In the genomic region with DNA sequence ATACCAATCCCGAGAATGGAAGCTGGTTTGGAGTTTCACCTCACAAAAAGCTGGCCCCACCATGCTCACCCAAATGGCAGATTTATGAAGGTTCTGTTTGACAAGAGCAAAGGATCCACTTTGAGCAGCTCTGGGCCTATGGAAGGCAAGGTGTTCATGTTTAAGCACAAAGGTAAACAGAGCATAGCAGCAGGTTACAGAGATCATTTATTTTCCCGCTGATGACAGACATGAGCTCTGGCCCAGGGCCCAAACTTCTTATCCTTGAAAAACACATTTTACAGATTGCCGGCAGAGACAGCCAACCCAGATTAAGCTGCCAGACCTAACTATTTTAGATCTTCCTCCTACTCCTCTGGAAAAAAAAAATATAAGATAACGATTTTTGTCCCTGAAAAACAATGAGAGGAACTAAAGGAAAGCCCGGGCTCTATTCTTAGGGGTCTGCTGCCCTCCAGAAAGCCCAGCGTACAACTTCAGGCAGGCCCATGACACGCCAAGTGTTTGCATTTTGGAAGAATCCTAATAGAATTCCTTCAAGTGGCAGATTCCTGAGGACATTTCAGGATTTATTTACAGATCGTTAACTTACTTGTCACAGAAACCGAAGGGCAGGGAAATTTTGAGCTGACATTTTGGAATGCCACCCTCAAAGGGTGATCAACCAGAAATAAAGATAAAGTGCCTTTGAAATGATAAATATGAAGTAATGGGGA, we compare ENCODE assay signal across 8 cellular contexts. TPM values are rescaled to one million over a fixed set of nuclear protein-coding genes. Genes with fewer than 3 reads are reported as not detected.
DNase-seq lines count a peak whose midpoint lies in the region; ATAC-seq and TF ChIP-seq lines count a peak whose summit lies in the region.

No MANE protein-coding gene starts in this region.

- peak; percentile 84 for DNase-seq in DMS 273 (lab: John Stamatoyannopoulos, UW; ENCODE audit: unreplicated experiment)
- DNase-seq in Panc1 (ENCODE audit: low read depth, low spot score) = no peak
- no peak for DNase-seq in esophagus squamous epithelium (lab: John Stamatoyannopoulos, UW)
- DNase-seq in stomach = peak; percentile 83
- no peak for DNase-seq in GM10248 (ENCODE audit: extremely low spot score)
- DNase-seq in activated gamma-delta T cell (lab: John Stamatoyannopoulos, UW) = no peak
- no peak for DNase-seq in 8988T

- no peaks in the 10 kb centered on the region for H3K9me3 ChIP-seq in Panc1 (ENCODE audit: control insufficient read depth, insufficient read depth, low read depth, low read length)
- no peaks in the 10 kb centered on the region for H3K9me3 ChIP-seq in esophagus squamous epithelium
- no peaks in the 10 kb centered on the region for H3K9me3 ChIP-seq in stomach

- ATAC-seq in HG03354 (IDR thresholded peaks at IDR 0.05; ENCODE audit: poor library complexity, severe bottlenecking, unreplicated experiment) = peak; percentile 3
- no peak for ATAC-seq in Panc1

- H3K27ac ChIP-seq in Panc1 (ENCODE audit: low read length) = 0 out of 2 replicates have a peak overlapping the region, but pooled peaks have one; percentile 26
- peak overlapping the region; percentile 82 to 93 (median 90) for H3K27ac ChIP-seq in esophagus squamous epithelium
- peak overlapping the region; percentile 76 to 88 (median 84) for H3K27ac ChIP-seq in stomach

- no peaks in the 10 kb centered on the region for H3K27me3 ChIP-seq in Panc1 (ENCODE audit: control insufficient read depth, insufficient read depth, low read length)
- H3K27me3 ChIP-seq in esophagus squamous epithelium = no peaks in the 10 kb centered on the region
- no peaks in the 10 kb centered on the region for H3K27me3 ChIP-seq in stomach

- TF ChIP-seq EP300 in stomach (IDR thresholded peaks at IDR 0.05) = no peak

- in situ Hi-C loops in Panc1 (cut with HindIII; ENCODE audit: low pct_unique_long_range_greater_than_20kb, low sequenced_read_pairs) = loop anchor here (25.0 kb wide), 1 partner anchor 90 kb away; no protein-coding TSS in a partner anchor

- TF ChIP-seq POLR2A in esophagus squamous epithelium (IDR thresholded peaks at IDR 0.05) = no peak
- TF ChIP-seq POLR2A in stomach (IDR thresholded peaks at IDR 0.05) = no peak

- CTCF ChIA-PET in Panc1 (lab: Charles Lee) = no interaction called here
- CTCF ChIA-PET in GM10248 (lab: Yijun Ruan, JAX) = interaction anchor here (1.0 to 6.7 kb wide), 15 partner anchors 10 to 213 kb away, joined by 3 to 61 read pairs (median 5); partner anchors contain the start of gene SYPL1

- H3K4me3 ChIP-seq in Panc1 (ENCODE audit: low read depth in 2 of 2, low read length in 2 of 2) = no peak overlapping the region
- no peak overlapping the region for H3K4me3 ChIP-seq in esophagus squamous epithelium
- no peak overlapping the region for H3K4me3 ChIP-seq in stomach

- intact Hi-C loops in Panc1 (cut with micrococcal nuclease; ENCODE audit: unreplicated experiment) (no loop called here), esophagus squamous epithelium (cut with DNase I) (no loop called here), stomach (cut with DNase I; ENCODE audit: low total_unique reads) (no loop called here)

- TF ChIP-seq CTCF in Panc1 (IDR thresholded peaks at IDR 0.05) (no peak), esophagus squamous epithelium (IDR thresholded peaks at IDR 0.05) (no peak), stomach (IDR thresholded peaks at IDR 0.05) (no peak), GM10248 (IDR thresholded peaks at IDR 0.05; ENCODE audit: control extremely low read depth, extremely low read depth, low read depth, missing control alignments) (no peak)

- H3K36me3 ChIP-seq in Panc1 (ENCODE audit: control insufficient read depth, insufficient read depth, low read length) = no peaks in the 10 kb centered on the region
- H3K36me3 ChIP-seq in esophagus squamous epithelium = no peaks in the 10 kb centered on the region
- no peaks in the 10 kb centered on the region for H3K36me3 ChIP-seq in stomach

- BruUV-seq in Panc1 (replicated peaks; lab: Mats Ljungman, UMichigan) = no TSS peak

- POLR2A ChIA-PET in Panc1 (lab: Charles Lee) (no interaction called here), GM10248 (lab: Yijun Ruan, JAX) (interaction anchor here (1.0 to 1.4 kb wide), 2 partner anchors 17 to 40 kb away, joined by 3 read pairs; partner anchors contain the start of gene SYPL1)

- peaks cover 17% of the 10 kb centered on the region for H3K4me1 ChIP-seq in Panc1 (ENCODE audit: control insufficient read depth, insufficient read depth, low read length)
- H3K4me1 ChIP-seq in esophagus squamous epithelium = peaks cover 59 to 100% (median 65%) of the 10 kb centered on the region in 3 donors
- peaks cover 33 to 55% (median 43%) of the 10 kb centered on the region in 4 donors for H3K4me1 ChIP-seq in stomach

- 9 to 21% methylated on average over 9 of the region's 9 CpGs for WGBS in esophagus squamous epithelium, 2 donors
- 20 to 30% (median 24%) methylated on average over 9 of the region's 9 CpGs for WGBS in stomach, 5 donors

RNA-seq across cellular contexts. Expression of gene SYPL1, which starts 40.0 kb away (rescaled TPM):
- total RNA-seq in Panc1 (2021; ENCODE audit: unreplicated experiment) (98.3 TPM), esophagus squamous epithelium (100 to 1,000 TPM; 105 to 170 (median 148) TPM), stomach (100 to 1,000 TPM in 3 of 5 donors, 10 to 100 TPM in 1, 1 to 10 TPM in 1; 5.2 to 157 (median 103) TPM)
- polyA plus RNA-seq in Panc1 (2012; ENCODE audit: insufficient read length) = 59.7 TPM
- 10 to 100 TPM; 42.2 to 80.0 (median 49.9) TPM for polyA plus RNA-seq in stomach

Comparison
In these comparisons a context has a peak if more than half of its experiments do, and no peak if none do; other contexts are left out.
1. DNase-seq: peak in DMS 273 (single experiment) and stomach (single experiment); none in Panc1 (single experiment), esophagus squamous epithelium (single experiment), GM10248 (single experiment), activated gamma-delta T cell (single experiment) and 8988T (single experiment).
2. H3K27ac ChIP-seq: peak in every context shown above with its lines; median percentile 90 in esophagus squamous epithelium; 84 in stomach; 26 in Panc1.